ENCODE assay signal across 20 cellular contexts in the genomic region with DNA sequence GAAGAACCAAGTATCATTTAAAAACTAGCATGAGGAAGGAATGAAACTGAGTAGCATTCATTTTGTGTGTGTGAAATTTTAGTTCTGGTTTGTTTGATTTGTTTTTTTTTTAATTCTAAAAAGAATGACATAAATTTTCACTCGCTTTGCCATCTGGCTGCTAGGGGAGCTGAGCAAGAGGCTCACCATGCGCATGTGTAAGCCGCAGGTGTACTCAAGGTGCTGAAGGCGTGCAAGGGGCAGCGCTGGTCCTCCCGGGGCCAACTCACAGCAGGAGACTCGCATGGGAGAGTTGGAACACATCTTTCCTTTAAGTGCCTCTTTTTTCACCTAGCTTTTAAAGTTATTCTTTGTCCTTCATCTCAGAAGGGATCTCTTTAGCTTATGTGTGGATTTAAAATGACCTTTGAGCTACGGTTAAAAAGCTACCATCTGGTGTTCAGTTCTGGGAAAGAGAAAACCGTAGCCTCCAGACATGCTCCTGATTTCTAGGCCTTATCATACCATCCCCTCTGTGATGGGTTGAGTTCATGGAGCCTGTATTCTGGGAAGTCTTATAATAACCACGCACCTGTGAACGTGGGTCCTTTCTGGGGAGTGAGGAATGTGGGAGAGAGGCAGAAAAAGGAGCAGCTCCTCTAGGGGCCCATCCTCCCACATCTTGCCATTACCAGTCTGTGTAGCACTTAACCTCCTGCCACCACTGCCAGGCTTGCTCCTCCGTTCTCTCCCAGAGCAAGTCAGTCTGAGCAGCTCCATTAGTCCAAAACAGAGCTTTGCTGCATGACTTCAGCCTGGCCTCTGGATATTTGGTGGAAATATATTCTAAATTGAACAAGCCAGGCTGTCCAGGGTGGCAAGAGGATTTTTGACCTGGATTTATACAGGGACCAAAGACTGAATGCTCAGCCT.
DNase-seq lines count a peak whose midpoint lies in the region; ATAC-seq and TF ChIP-seq lines count a peak whose summit lies in the region.
"Had no signal": no experiment of that assay in that cellular context is flagged by ENCODE, and none has a peak within 500 bp of the region (broad histone marks: within the 10 kb centered on the region; RNA-seq: fewer than 3 reads in every experiment).

No MANE protein-coding gene starts in this region.

- no peak for ATAC-seq in GM21381 (IDR thresholded peaks at IDR 0.05; ENCODE audit: unreplicated experiment)
- no peak for ATAC-seq in activated T-cell treated with anti-CD3 and anti-CD28 coated beads, Interleukin-2, amount 50 U/mL, for 72 hours (replicated peaks in 1 of 2)
- ATAC-seq: PC-3 had no signal

- H3K27me3 ChIP-seq in thyroid gland = no peaks in the 10 kb centered on the region
- H3K27me3 ChIP-seq: BLaER1 had no signal

- peak overlapping the region; percentile 8 to 87 (median 26) for H3K27ac Mint-ChIP-seq in nephron
- H3K27ac Mint-ChIP-seq in activated T-cell treated with anti-CD3 and anti-CD28 coated beads, Interleukin-2, amount 50 U/mL, for 72 hours = no peak overlapping the region

- no peaks in the 10 kb centered on the region for H3K9me3 ChIP-seq in thyroid gland
- H3K9me3 ChIP-seq: BLaER1, SK-N-SH had no signal

- WGBS in thyroid gland, 2 donors = 70 to 73% methylated on average over 12 of the region's 12 CpGs

- no peak overlapping the region for H3K4me3 Mint-ChIP-seq in nephron
- H3K4me3 Mint-ChIP-seq in activated T-cell treated with anti-CD3 and anti-CD28 coated beads, Interleukin-2, amount 50 U/mL, for 72 hours = no peak overlapping the region
- H3K4me3 Mint-ChIP-seq: CD4-positive, alpha-beta memory T cell had no signal

- H3K27ac ChIP-seq in angular gyrus (ENCODE audit: low read depth, low read length) = peak overlapping the region; percentile 62
- H3K27ac ChIP-seq in thyroid gland = peak overlapping the region; percentile 7 to 30 (median 22)
- H3K27ac ChIP-seq: BLaER1, KMS-11 had no signal

- no peak overlapping the region for H3K4me3 ChIP-seq in thyroid gland (replicated peaks in 1 of 3)
- H3K4me3 ChIP-seq: BLaER1 had no signal

- H3K9me3 Mint-ChIP-seq in nephron = no peaks in the 10 kb centered on the region
- H3K9me3 Mint-ChIP-seq in activated T-cell treated with anti-CD3 and anti-CD28 coated beads, Interleukin-2, amount 50 U/mL, for 72 hours = no peaks in the 10 kb centered on the region
- H3K9me3 Mint-ChIP-seq: CD4-positive, alpha-beta memory T cell had no signal

- peak; percentile 80 for DNase-seq in NCI-H2227 (lab: John Stamatoyannopoulos, UW; ENCODE audit: unreplicated experiment)
- DNase-seq in thyroid gland = peak; percentile 63 to 69
- DNase-seq in NCI-H1048 (lab: John Stamatoyannopoulos, UW) = no peak
- DNase-seq in activated T-cell treated with anti-CD3 and anti-CD28 coated beads, Interleukin-2, amount 50 U/mL, for 72 hours = no peak
- DNase-seq in posterior cingulate gyrus = no peak
- DNase-seq: CD4-positive, alpha-beta memory T cell; DMS53; EL; NCI-H1417; NCI-H187; NCI-H82; PC-3; RPMI8226; SHP77 treated with DMSO at 0.1 percent for 48 hours; SK-N-SH had no signal

- peaks cover 50% of the 10 kb centered on the region for H3K4me1 Mint-ChIP-seq in nephron
- peaks cover 18% of the 10 kb centered on the region for H3K4me1 Mint-ChIP-seq in activated T-cell treated with anti-CD3 and anti-CD28 coated beads, Interleukin-2, amount 50 U/mL, for 72 hours (ENCODE audit: low read depth)

- intact Hi-C loops in thyroid gland (cut with DNase I) = no loop called here
- intact Hi-C loops in posterior cingulate gyrus (cut with DNase I) = no loop called here

- H3K36me3 ChIP-seq in thyroid gland = peaks cover 0 to 17% of the 10 kb centered on the region in 2 donors

- no peak for TF ChIP-seq POLR2A in thyroid gland (IDR thresholded peaks at IDR 0.05)

- no peaks in the 10 kb centered on the region for H3K27me3 Mint-ChIP-seq in nephron (ENCODE audit: low read depth)
- H3K27me3 Mint-ChIP-seq in activated T-cell treated with anti-CD3 and anti-CD28 coated beads, Interleukin-2, amount 50 U/mL, for 72 hours (ENCODE audit: low read depth) = no peaks in the 10 kb centered on the region
- H3K27me3 Mint-ChIP-seq: CD4-positive, alpha-beta memory T cell had no signal

- no peak for TF ChIP-seq CTCF in nephron (IDR thresholded peaks at IDR 0.05; ENCODE audit: unreplicated experiment in 3 of 3)
- no peak for TF ChIP-seq CTCF in thyroid gland (IDR thresholded peaks at IDR 0.05)

- peaks cover 81% of the 10 kb centered on the region for H3K36me3 Mint-ChIP-seq in nephron (ENCODE audit: low read depth)
- peaks cover 2 to 4% of the 10 kb centered on the region in 2 donors for H3K36me3 Mint-ChIP-seq in activated T-cell treated with anti-CD3 and anti-CD28 coated beads, Interleukin-2, amount 50 U/mL, for 72 hours (ENCODE audit: insufficient read depth in 2 of 2)

- H3K4me1 ChIP-seq in thyroid gland = peaks cover 11 to 18% of the 10 kb centered on the region in 2 donors

Comparison
In these comparisons a context has a peak if more than half of its experiments do, and no peak if none do; other contexts are left out.
1. DNase-seq: peak in NCI-H2227 (single experiment) and thyroid gland (2 of 2); none in NCI-H1048 (single experiment), activated T-cell treated with anti-CD3 and anti-CD28 coated beads, Interleukin-2, amount 50 U/mL, for 72 hours (0 of 2) and posterior cingulate gyrus (0 of 10).